In genomic region chr2:27954771-27955384, GRCh38 we compare ENCODE assay signal across 8 cellular contexts.
A peak's percentile ranks its signal among the peaks of the same experiment; 100 is the strongest.
DNase-seq lines count a peak whose midpoint lies in the region; ATAC-seq, FAIRE-seq and TF ChIP-seq lines count a peak whose summit lies in the region.

No MANE protein-coding gene starts in this region.

- intact Hi-C loops in kidney (cut with DNase I) = no loop called here

- H3K4me3 ChIP-seq in astrocyte of the cerebellum (ENCODE audit: low read depth, low read length) = no peak overlapping the region
- H3K4me3 ChIP-seq in kidney (ENCODE audit: low read length in 2 of 2) = no peak overlapping the region

- in situ Hi-C loops in astrocyte of the cerebellum (cut with HindIII; ENCODE audit: low sequenced_read_pairs) = no loop called here

- TF ChIP-seq POLR2A in H54 (IDR thresholded peaks at IDR 0.05; ENCODE audit: low read depth, low read length) (no peak), GM18505 (IDR thresholded peaks at IDR 0.05; ENCODE audit: borderline replicate concordance, extremely low read depth, insufficient read depth, insufficient read length) (no peak)

- peak; percentile 48 for TF ChIP-seq CTCF in astrocyte of the cerebellum (IDR thresholded peaks at IDR 0.05; ENCODE audit: low read depth, low read length, missing control alignments)
- TF ChIP-seq CTCF in kidney (IDR thresholded peaks at IDR 0.05; ENCODE audit: borderline replicate concordance, extremely low read depth, insufficient read depth) = peak; percentile 26

- DNase-seq in AG20443 (ENCODE audit: low spot score) = peak; percentile 64
- DNase-seq in H54 (ENCODE audit: insufficient read length, low spot score) = no peak
- DNase-seq in RKO (ENCODE audit: low spot score) = peak; percentile 25
- peak; percentile 98 for DNase-seq in astrocyte of the cerebellum (ENCODE audit: low read depth)
- no peak for DNase-seq in kidney
- peak; percentile 27 for DNase-seq in stimulated activated CD4-positive, alpha-beta T cell treated with anti-CD3 and anti-CD28 coated beads, Interleukin-2, amount 100 ng/mL, for 4 hours (ENCODE audit: low read depth)

- H3K27ac ChIP-seq in kidney (ENCODE audit: low read depth in 2 of 2, low read length in 2 of 2) = peak overlapping the region; percentile 38 to 52

- no peaks in the 10 kb centered on the region for H3K36me3 ChIP-seq in kidney (ENCODE audit: control insufficient read depth in 1 of 2, insufficient read depth in 2 of 2, low read length in 2 of 2)

- no peaks in the 10 kb centered on the region for H3K9me3 ChIP-seq in kidney (ENCODE audit: control insufficient read depth in 1 of 2, low read length in 2 of 2)

- H3K4me1 ChIP-seq in kidney (ENCODE audit: control insufficient read depth in 1 of 2, insufficient read depth in 1 of 2, low read depth in 1 of 2, low read length in 2 of 2) = peaks cover 0 to 27% of the 10 kb centered on the region in 2 donors

- H3K9ac ChIP-seq in kidney (ENCODE audit: low read length in 2 of 2) = no peak overlapping the region

- ATAC-seq in HG03095 (IDR thresholded peaks at IDR 0.05; ENCODE audit: unreplicated experiment) (no peak), GM18505 (IDR thresholded peaks at IDR 0.05; ENCODE audit: unreplicated experiment) (no peak)

- peak; percentile 100 for FAIRE-seq in H54 (lab: Jason Lieb, UNC)
- FAIRE-seq in kidney (lab: Jason Lieb, UNC) = peak; percentile 80

Comparison
In these comparisons a context has a peak if more than half of its experiments do, and no peak if none do; other contexts are left out.
1. DNase-seq: peak in AG20443 (single experiment), RKO (single experiment), astrocyte of the cerebellum (single experiment) and stimulated activated CD4-positive, alpha-beta T cell treated with anti-CD3 and anti-CD28 coated beads, Interleukin-2, amount 100 ng/mL, for 4 hours (single experiment); none in H54 (single experiment) and kidney (single experiment).